In genomic region chr6:133764011-133764812, GRCh38 we compare ENCODE assay signal across 15 cellular contexts.
A peak's percentile ranks its signal among the peaks of the same experiment; 100 is the strongest.
DNase-seq lines count a peak whose midpoint lies in the region; ATAC-seq and TF ChIP-seq lines count a peak whose summit lies in the region.
"Had no signal": no experiment of that assay in that cellular context is flagged by ENCODE, and none has a peak within 500 bp of the region (broad histone marks: within the 10 kb centered on the region; RNA-seq: fewer than 3 reads in every experiment).

No MANE protein-coding gene starts in this region.

- no peaks in the 10 kb centered on the region for H3K27me3 ChIP-seq in mesenchymal stem cell (ENCODE audit: control insufficient read depth in 1 of 2, insufficient read depth in 1 of 2, low read length in 2 of 2)
- H3K27me3 ChIP-seq in upper lobe of left lung = no peaks in the 10 kb centered on the region

- H4K8ac ChIP-seq in mesenchymal stem cell (ENCODE audit: low read length) = no peak overlapping the region

- DNase-seq in HT1080 (ENCODE audit: low read depth) (peak; percentile 14), epithelial cell of esophagus (ENCODE audit: low read depth) (peak; percentile 24), mesenchymal stem cell (peak; percentile 60), upper lobe of left lung (no peak), HUDEP-2 (lab: John Stamatoyannopoulos, UW; ENCODE audit: unreplicated experiment in 76 of 76) (no peak), ACHN (no peak), DMS79 (lab: John Stamatoyannopoulos, UW) (no peak)
- DNase-seq in activated naive CD4-positive, alpha-beta T cell treated with anti-CD3 and anti-CD28 coated beads, Interleukin-2, amount 50 U/mL, for 72 hours (ENCODE audit: low spot score in 2 of 2) = no peak
- DNase-seq: activated B cell treated with CpG ODN at 0.5 μM for 24 hours; activated T-cell treated with anti-CD3 and anti-CD28 coated beads, Interleukin-2, amount 50 U/mL, for 48 hours; hypothalamus; KG1; SHP77; stimulated activated naive CD4-positive, alpha-beta T cell had no signal

- TF ChIP-seq CTCF in epithelial cell of esophagus (IDR thresholded peaks at IDR 0.05; ENCODE audit: insufficient read depth, low read depth, low read length, missing control alignments) = no peak
- TF ChIP-seq CTCF in upper lobe of left lung (IDR thresholded peaks at IDR 0.05) = no peak

- WGBS in mesenchymal stem cell = 10% methylated on average over 1 of the region's 2 CpGs
- 43 to 57% methylated on average over 2 of the region's 2 CpGs for WGBS in upper lobe of left lung, 2 donors

- TF ChIP-seq EP300 in upper lobe of left lung (IDR thresholded peaks at IDR 0.05) = peak in 2 of 4 donors; percentile 25 to 36

- no peak overlapping the region for H2BK15ac ChIP-seq in mesenchymal stem cell (ENCODE audit: low read depth, poor library complexity, severe bottlenecking)

- no peaks in the 10 kb centered on the region for H3K36me3 ChIP-seq in mesenchymal stem cell (ENCODE audit: control insufficient read depth in 1 of 2, insufficient read depth in 2 of 2, low read depth in 1 of 2, low read length in 2 of 2)
- no peaks in the 10 kb centered on the region for H3K36me3 ChIP-seq in upper lobe of left lung

- ATAC-seq in upper lobe of left lung (ENCODE audit: low FRiP score in 2 of 2) = peak in 1 of 2 donors; percentile 89
- no peak for ATAC-seq in activated naive CD4-positive, alpha-beta T cell treated with anti-CD3 and anti-CD28 coated beads, Interleukin-2, amount 50 U/mL, for 72 hours

- no peak for TF ChIP-seq POLR2A in upper lobe of left lung (IDR thresholded peaks at IDR 0.05)

- in situ Hi-C loops in ACHN (cut with HindIII; ENCODE audit: low pct_ligation_motif_present, low pct_unique_long_range_greater_than_20kb, low sequenced_read_pairs) = no loop called here

- H3K4me1 ChIP-seq in mesenchymal stem cell (ENCODE audit: control insufficient read depth, insufficient read depth, low read depth, low read length) (no peaks in the 10 kb centered on the region), upper lobe of left lung (no peaks in the 10 kb centered on the region)

- H3K4me2 ChIP-seq in mesenchymal stem cell (ENCODE audit: low read length, poor library complexity, severe bottlenecking) = no peak overlapping the region

- no peaks in the 10 kb centered on the region for H3K36me3 Mint-ChIP-seq in activated naive CD4-positive, alpha-beta T cell treated with anti-CD3 and anti-CD28 coated beads, Interleukin-2, amount 50 U/mL, for 72 hours

- H3K9ac ChIP-seq in mesenchymal stem cell (ENCODE audit: low read length) = peak overlapping the region; percentile 87

- H3K27ac ChIP-seq in mesenchymal stem cell (ENCODE audit: low read length, poor library complexity, severe bottlenecking) = no peak overlapping the region
- peak overlapping the region; percentile 10 to 72 (median 40) for H3K27ac ChIP-seq in upper lobe of left lung

- no peak overlapping the region for H2BK5ac ChIP-seq in mesenchymal stem cell (ENCODE audit: low read depth, low read length, poor library complexity, severe bottlenecking)

- H4K91ac ChIP-seq in mesenchymal stem cell (ENCODE audit: low read length) = no peak overlapping the region

- H2BK120ac ChIP-seq in mesenchymal stem cell (ENCODE audit: low read depth, low read length) = peak overlapping the region; percentile 27

- no peak overlapping the region for H3K18ac ChIP-seq in mesenchymal stem cell (ENCODE audit: low read depth in 1 of 2, low read length in 2 of 2)

- H2BK12ac ChIP-seq in mesenchymal stem cell (ENCODE audit: low read length in 2 of 2) = peak overlapping the region in 1 of 2 experiments; percentile 10

- peaks cover 0 to 3% of the 10 kb centered on the region in 2 donors for H3K9me3 Mint-ChIP-seq in activated naive CD4-positive, alpha-beta T cell treated with anti-CD3 and anti-CD28 coated beads, Interleukin-2, amount 50 U/mL, for 72 hours
- H3K9me3 Mint-ChIP-seq: activated B cell treated with CpG ODN at 0.5 μM for 24 hours; dendritic cell treated with granulocyte-macrophage colony-stimulating factor and Interleukin-4, amounts not matched to agents 40 ng/mL and 50 ng/mL, for 4 days had no signal

- no peaks in the 10 kb centered on the region for H3K79me1 ChIP-seq in mesenchymal stem cell (replicated peaks; ENCODE audit: low read length, poor library complexity, severe bottlenecking)

- no peak overlapping the region for H3K27ac Mint-ChIP-seq in activated naive CD4-positive, alpha-beta T cell treated with anti-CD3 and anti-CD28 coated beads, Interleukin-2, amount 50 U/mL, for 72 hours
- H3K27ac Mint-ChIP-seq: activated B cell treated with CpG ODN at 0.5 μM for 24 hours; dendritic cell treated with granulocyte-macrophage colony-stimulating factor and Interleukin-4, amounts not matched to agents 40 ng/mL and 50 ng/mL, for 4 days had no signal

- no peak overlapping the region for H2AFZ ChIP-seq in mesenchymal stem cell (ENCODE audit: low read depth, low read length)

- no peak overlapping the region for H3K4me3 ChIP-seq in epithelial cell of esophagus (ENCODE audit: low read length)
- peak overlapping the region in 1 of 2 experiments; percentile 33 for H3K4me3 ChIP-seq in mesenchymal stem cell (ENCODE audit: insufficient read depth in 1 of 2, low read depth in 1 of 2, low read length in 2 of 2)
- H3K4me3 ChIP-seq in upper lobe of left lung = no peak overlapping the region

- H3K14ac ChIP-seq in mesenchymal stem cell (ENCODE audit: low read length in 2 of 2) = no peak overlapping the region

- no peaks in the 10 kb centered on the region for H3K9me3 ChIP-seq in mesenchymal stem cell (ENCODE audit: control insufficient read depth, low read length)
- no peaks in the 10 kb centered on the region for H3K9me3 ChIP-seq in upper lobe of left lung

- no peak overlapping the region for H2AK5ac ChIP-seq in mesenchymal stem cell (ENCODE audit: low read length, severe bottlenecking)

- no peak overlapping the region for H3K23ac ChIP-seq in mesenchymal stem cell (ENCODE audit: low read length in 2 of 2)

- no peak overlapping the region for H3K4ac ChIP-seq in mesenchymal stem cell (ENCODE audit: low read depth in 1 of 2, low read length in 2 of 2)

Comparison
In these comparisons a context has a peak if more than half of its experiments do, and no peak if none do; other contexts are left out.
1. DNase-seq: peak in HT1080 (single experiment), epithelial cell of esophagus (single experiment) and mesenchymal stem cell (single experiment); none in upper lobe of left lung (0 of 2), activated naive CD4-positive, alpha-beta T cell treated with anti-CD3 and anti-CD28 coated beads, Interleukin-2, amount 50 U/mL, for 72 hours (0 of 2), HUDEP-2 (0 of 76), ACHN (single experiment) and DMS79 (single experiment).